In genomic region chr7:110407706-110408105, GRCh38 we compare ENCODE assay signal across 33 cellular contexts.
"Had no signal": no experiment of that assay in that cellular context is flagged by ENCODE, and none has a peak within 500 bp of the region (broad histone marks: within the 10 kb centered on the region; RNA-seq: fewer than 3 reads in every experiment).

No MANE protein-coding gene starts in this region.

- H3K36me3 ChIP-seq: colonic mucosa, neutrophil, sigmoid colon, suprapubic skin, tibial artery, upper lobe of right lung, WERI-Rb-1 had no signal

- H3K9me3 Mint-ChIP-seq: activated CD4-positive, alpha-beta memory T cell treated with anti-CD3 and anti-CD28 coated beads for 36 hours; activated CD4-positive, alpha-beta T cell treated with anti-CD3 and anti-CD28 coated beads, Interleukin-2, amount 10 ng/mL, durations not matched to agents 24 days and 14 days; activated naive CD4-positive, alpha-beta T cell treated with anti-CD3 and anti-CD28 coated beads, Interleukin-2, amount 10 ng/mL, durations not matched to agents 7 days and 5 days; activated naive CD8-positive, alpha-beta T cell treated with anti-CD3 and anti-CD28 coated beads, Interleukin-2, amount 10 ng/mL, durations not matched to agents 7 days and 5 days; activated T-helper 1 cell treated with anti-CD3 and anti-CD28 coated beads, Interleukin-12 subunit alpha, Interleukin-12 subunit beta, Interleukin-2, Interleukin-4 antibody, amounts not matched to agents 30 ng/mL and 10 ng/mL and 1 ng/mL, durations not matched to agents 14 hours and 24 hours and 36 hours; stimulated activated memory B cell treated with anti-CD40 and anti-IgM and Interleukin-4, amounts not matched to agents 10 μg/mL and 1 μg/mL and 100 μg/mL, for 72 hours; stimulated activated naive CD8-positive, alpha-beta T cell treated with anti-CD3 and anti-CD28 coated beads, Interleukin-15, amount 100 ng/mL, for 72 hours; T-helper 2 cell treated with Interferon-gamma antibody and Interleukin-4, amounts not matched to agents 5 μg/mL and 100 μg/mL, for 36 hours had no signal

- H3K27ac ChIP-seq: colonic mucosa, neutrophil, sigmoid colon, suprapubic skin, tibial artery, upper lobe of right lung, WERI-Rb-1 had no signal

- ATAC-seq: activated CD4-positive, CD25-positive, alpha-beta regulatory T cell treated with anti-CD3 and anti-CD28 coated beads, Interleukin-2, amount 50 U/mL, for 24 hours; left colon; stimulated activated memory B cell treated with anti-CD40 and anti-IgM and Interleukin-4, amounts not matched to agents 10 μg/mL and 1 μg/mL and 100 μg/mL, for 72 hours; stimulated activated naive CD8-positive, alpha-beta T cell treated with anti-CD3 and anti-CD28 coated beads, Interleukin-15, amount 100 ng/mL, for 72 hours; upper lobe of right lung had no signal

- H3K27ac Mint-ChIP-seq: activated CD4-positive, alpha-beta memory T cell treated with anti-CD3 and anti-CD28 coated beads for 36 hours; activated CD4-positive, alpha-beta T cell treated with anti-CD3 and anti-CD28 coated beads, Interleukin-2, amount 10 ng/mL, durations not matched to agents 24 days and 14 days; activated naive CD4-positive, alpha-beta T cell treated with anti-CD3 and anti-CD28 coated beads, Interleukin-2, amount 10 ng/mL, durations not matched to agents 7 days and 5 days; activated naive CD8-positive, alpha-beta T cell treated with anti-CD3 and anti-CD28 coated beads, Interleukin-2, amount 10 ng/mL, durations not matched to agents 7 days and 5 days; activated T-helper 1 cell treated with anti-CD3 and anti-CD28 coated beads, Interleukin-12 subunit alpha, Interleukin-12 subunit beta, Interleukin-2, Interleukin-4 antibody, amounts not matched to agents 30 ng/mL and 10 ng/mL and 1 ng/mL, durations not matched to agents 14 hours and 24 hours and 36 hours; nephron; stimulated activated memory B cell treated with anti-CD40 and anti-IgM and Interleukin-4, amounts not matched to agents 10 μg/mL and 1 μg/mL and 100 μg/mL, for 72 hours; stimulated activated naive CD8-positive, alpha-beta T cell treated with anti-CD3 and anti-CD28 coated beads, Interleukin-15, amount 100 ng/mL, for 72 hours; T-helper 2 cell treated with Interferon-gamma antibody and Interleukin-4, amounts not matched to agents 5 μg/mL and 100 μg/mL, for 36 hours had no signal

- H3K9me3 ChIP-seq: colonic mucosa, neutrophil, sigmoid colon, suprapubic skin, tibial artery, upper lobe of right lung had no signal

- H3K4me1 ChIP-seq: colonic mucosa, sigmoid colon, suprapubic skin, tibial artery, upper lobe of right lung had no signal

- DNase-seq: activated CD4-positive, alpha-beta memory T cell treated with anti-CD3 and anti-CD28 coated beads for 36 hours; activated CD4-positive, alpha-beta T cell treated with anti-CD3 and anti-CD28 coated beads, Interleukin-2, amount 10 ng/mL, durations not matched to agents 24 days and 14 days; activated CD8-positive, alpha-beta memory T cell treated with anti-CD3 and anti-CD28 coated beads, Interleukin-2, amount 50 U/mL, for 4 hours; activated gamma-delta T cell; activated naive CD4-positive, alpha-beta T cell treated with anti-CD3 and anti-CD28 coated beads, Interleukin-2, amount 10 ng/mL, durations not matched to agents 7 days and 5 days; activated naive CD8-positive, alpha-beta T cell treated with anti-CD3 and anti-CD28 coated beads, Interleukin-2, amount 10 ng/mL, durations not matched to agents 7 days and 5 days; activated T-cell treated with anti-CD3 and anti-CD28 coated beads, Interleukin-2, amount 50 U/mL, for 1 hour; amniotic stem cell; colonic mucosa; effector CD8-positive, alpha-beta T cell; head of caudate nucleus; hippocampal formation; kidney; left colon; mammary epithelial cell; sigmoid colon; small intestine; stimulated activated CD4-positive, alpha-beta T cell treated with anti-CD3 and anti-CD28 coated beads, Interleukin-1b, Interleukin-23, amount 100 ng/mL, for 48 hours; stimulated activated CD4-positive, alpha-beta T cell treated with anti-CD3 and anti-CD28 coated beads, Interleukin-4, amount 100 ng/mL, for 4 hours; stimulated activated CD8-positive, alpha-beta memory T cell treated with anti-CD3 and anti-CD28 coated beads, Interleukin-4, amount 100 ng/mL, for 48 hours; stimulated activated naive CD8-positive, alpha-beta T cell treated with anti-CD3 and anti-CD28 coated beads, Interleukin-15, amount 100 ng/mL, for 72 hours; T-helper 1 cell; tibial artery; upper lobe of right lung; WERI-Rb-1 had no signal

- H3K4me3 ChIP-seq: colonic mucosa, sigmoid colon, suprapubic skin, tibial artery, upper lobe of right lung had no signal

- H3K36me3 Mint-ChIP-seq: activated CD4-positive, alpha-beta memory T cell treated with anti-CD3 and anti-CD28 coated beads for 36 hours; activated naive CD4-positive, alpha-beta T cell treated with anti-CD3 and anti-CD28 coated beads, Interleukin-2, amount 10 ng/mL, durations not matched to agents 7 days and 5 days; activated naive CD8-positive, alpha-beta T cell treated with anti-CD3 and anti-CD28 coated beads, Interleukin-2, amount 10 ng/mL, durations not matched to agents 7 days and 5 days; stimulated activated memory B cell treated with anti-CD40 and anti-IgM and Interleukin-4, amounts not matched to agents 10 μg/mL and 1 μg/mL and 100 μg/mL, for 72 hours had no signal

- FAIRE-seq: endometrium, kidney, small intestine had no signal

- H3K4me3 Mint-ChIP-seq: activated CD4-positive, alpha-beta memory T cell treated with anti-CD3 and anti-CD28 coated beads for 36 hours; activated CD4-positive, alpha-beta T cell treated with anti-CD3 and anti-CD28 coated beads, Interleukin-2, amount 10 ng/mL, durations not matched to agents 24 days and 14 days; activated naive CD4-positive, alpha-beta T cell treated with anti-CD3 and anti-CD28 coated beads, Interleukin-2, amount 10 ng/mL, durations not matched to agents 7 days and 5 days; activated naive CD8-positive, alpha-beta T cell treated with anti-CD3 and anti-CD28 coated beads, Interleukin-2, amount 10 ng/mL, durations not matched to agents 7 days and 5 days; activated T-helper 1 cell treated with anti-CD3 and anti-CD28 coated beads, Interleukin-12 subunit alpha, Interleukin-12 subunit beta, Interleukin-2, Interleukin-4 antibody, amounts not matched to agents 30 ng/mL and 10 ng/mL and 1 ng/mL, durations not matched to agents 14 hours and 24 hours and 36 hours; nephron; stimulated activated memory B cell treated with anti-CD40 and anti-IgM and Interleukin-4, amounts not matched to agents 10 μg/mL and 1 μg/mL and 100 μg/mL, for 72 hours; stimulated activated naive CD8-positive, alpha-beta T cell treated with anti-CD3 and anti-CD28 coated beads, Interleukin-15, amount 100 ng/mL, for 72 hours; T-helper 2 cell treated with Interferon-gamma antibody and Interleukin-4, amounts not matched to agents 5 μg/mL and 100 μg/mL, for 36 hours had no signal

- H3K27me3 Mint-ChIP-seq: activated CD4-positive, alpha-beta memory T cell treated with anti-CD3 and anti-CD28 coated beads for 36 hours; activated CD4-positive, alpha-beta T cell treated with anti-CD3 and anti-CD28 coated beads, Interleukin-2, amount 10 ng/mL, durations not matched to agents 24 days and 14 days; activated naive CD4-positive, alpha-beta T cell treated with anti-CD3 and anti-CD28 coated beads, Interleukin-2, amount 10 ng/mL, durations not matched to agents 7 days and 5 days; stimulated activated memory B cell treated with anti-CD40 and anti-IgM and Interleukin-4, amounts not matched to agents 10 μg/mL and 1 μg/mL and 100 μg/mL, for 72 hours; stimulated activated naive CD8-positive, alpha-beta T cell treated with anti-CD3 and anti-CD28 coated beads, Interleukin-15, amount 100 ng/mL, for 72 hours had no signal

- H3K4me1 Mint-ChIP-seq: activated CD4-positive, alpha-beta T cell treated with anti-CD3 and anti-CD28 coated beads, Interleukin-2, amount 10 ng/mL, durations not matched to agents 24 days and 14 days; activated naive CD4-positive, alpha-beta T cell treated with anti-CD3 and anti-CD28 coated beads, Interleukin-2, amount 10 ng/mL, durations not matched to agents 7 days and 5 days; activated naive CD8-positive, alpha-beta T cell treated with anti-CD3 and anti-CD28 coated beads, Interleukin-2, amount 10 ng/mL, durations not matched to agents 7 days and 5 days; nephron; stimulated activated memory B cell treated with anti-CD40 and anti-IgM and Interleukin-4, amounts not matched to agents 10 μg/mL and 1 μg/mL and 100 μg/mL, for 72 hours; stimulated activated naive CD8-positive, alpha-beta T cell treated with anti-CD3 and anti-CD28 coated beads, Interleukin-15, amount 100 ng/mL, for 72 hours had no signal

- H3K27me3 ChIP-seq: colonic mucosa, neutrophil, sigmoid colon, suprapubic skin, tibial artery, upper lobe of right lung had no signal
